ENCODE assay signal across 24 cellular contexts in the genomic region with DNA sequence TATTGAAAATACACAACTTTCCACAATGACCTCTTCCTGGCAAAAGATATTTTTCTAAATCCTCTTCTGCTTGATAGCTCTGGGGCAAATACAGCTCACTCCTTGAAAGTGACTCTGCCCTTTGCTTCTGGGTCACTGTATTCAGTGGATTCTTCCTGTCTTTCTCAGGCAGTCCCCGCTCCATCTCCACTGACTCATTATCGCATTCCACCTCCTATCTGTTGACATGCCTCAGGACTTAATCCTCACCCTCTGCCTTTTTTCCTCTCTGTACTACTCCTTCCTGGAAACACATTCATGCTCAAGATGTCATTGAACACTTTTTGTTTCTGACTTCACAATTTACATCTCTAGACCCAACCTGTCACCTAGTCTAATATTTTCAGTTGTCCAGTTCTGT. TPM values are rescaled to one million over a fixed set of nuclear protein-coding genes. Genes with fewer than 3 reads are reported as not detected.
DNase-seq lines count a peak whose midpoint lies in the region; ATAC-seq and TF ChIP-seq lines count a peak whose summit lies in the region.
"Had no signal": no experiment of that assay in that cellular context is flagged by ENCODE, and none has a peak within 500 bp of the region (broad histone marks: within the 10 kb centered on the region; RNA-seq: fewer than 3 reads in every experiment).

No MANE protein-coding gene starts in this region.

- POLR2A ChIA-PET in activated CD4-positive, alpha-beta memory T cell treated with anti-CD3 and anti-CD28 coated beads for 36 hours (lab: Charles Lee): no interaction called here

- no peak for TF ChIP-seq CTCF in choroid plexus epithelial cell (conservative IDR thresholded peaks at IDR 0.05; ENCODE audit: low read depth, low read length)
- TF ChIP-seq CTCF in heart left ventricle (IDR thresholded peaks at IDR 0.05): no peak
- no peak for TF ChIP-seq CTCF in tibial artery (IDR thresholded peaks at IDR 0.05)

- CTCF ChIA-PET in activated CD4-positive, alpha-beta memory T cell treated with anti-CD3 and anti-CD28 coated beads for 36 hours (lab: Charles Lee): no interaction called here

- no peaks in the 10 kb centered on the region for H3K4me1 ChIP-seq in heart left ventricle
- peaks cover 0 to 7% (median 3%) of the 10 kb centered on the region in 4 donors for H3K4me1 ChIP-seq in tibial artery
- H3K4me1 ChIP-seq: Caco-2, left ventricle myocardium inferior, upper lobe of right lung had no signal

- H3K9me3 ChIP-seq in heart left ventricle: no peaks in the 10 kb centered on the region
- H3K9me3 ChIP-seq in tibial artery: no peaks in the 10 kb centered on the region
- H3K9me3 ChIP-seq: Caco-2, left ventricle myocardium inferior, MG63, upper lobe of right lung had no signal

- no peaks in the 10 kb centered on the region for H3K36me3 Mint-ChIP-seq in activated CD4-positive, alpha-beta memory T cell treated with anti-CD3 and anti-CD28 coated beads for 36 hours
- H3K36me3 Mint-ChIP-seq: activated naive CD8-positive, alpha-beta T cell treated with anti-CD3 and anti-CD28 coated beads, Interleukin-2, amount 10 ng/mL, durations not matched to agents 7 days and 5 days; stimulated activated memory B cell treated with anti-CD40 and anti-IgM and Interleukin-4, amounts not matched to agents 10 μg/mL and 1 μg/mL and 100 μg/mL, for 72 hours had no signal

- H3K4me3 ChIP-seq in choroid plexus epithelial cell (ENCODE audit: low read depth, low read length): no peak overlapping the region
- H3K4me3 ChIP-seq in heart left ventricle: no peak overlapping the region
- H3K4me3 ChIP-seq in tibial artery: no peak overlapping the region
- H3K4me3 ChIP-seq: left ventricle myocardium inferior, MG63, SK-N-MC, smooth muscle cell, upper lobe of right lung had no signal

- no peaks in the 10 kb centered on the region for H3K9me3 Mint-ChIP-seq in activated CD4-positive, alpha-beta memory T cell treated with anti-CD3 and anti-CD28 coated beads for 36 hours
- H3K9me3 Mint-ChIP-seq: activated naive CD8-positive, alpha-beta T cell treated with anti-CD3 and anti-CD28 coated beads, Interleukin-2, amount 10 ng/mL, durations not matched to agents 7 days and 5 days; activated T-cell treated with anti-CD3 and anti-CD28 coated beads, Interleukin-2, amount 50 U/mL, for 4 hours; stimulated activated memory B cell treated with anti-CD40 and anti-IgM and Interleukin-4, amounts not matched to agents 10 μg/mL and 1 μg/mL and 100 μg/mL, for 72 hours had no signal

- H3K27ac Mint-ChIP-seq in activated CD4-positive, alpha-beta memory T cell treated with anti-CD3 and anti-CD28 coated beads for 36 hours: no peak overlapping the region
- H3K27ac Mint-ChIP-seq: activated naive CD8-positive, alpha-beta T cell treated with anti-CD3 and anti-CD28 coated beads, Interleukin-2, amount 10 ng/mL, durations not matched to agents 7 days and 5 days; stimulated activated memory B cell treated with anti-CD40 and anti-IgM and Interleukin-4, amounts not matched to agents 10 μg/mL and 1 μg/mL and 100 μg/mL, for 72 hours had no signal

- no peak for ATAC-seq in heart left ventricle
- ATAC-seq: activated T-cell treated with anti-CD3 and anti-CD28 coated beads, Interleukin-2, amount 50 U/mL, for 4 hours; stimulated activated memory B cell treated with anti-CD40 and anti-IgM and Interleukin-4, amounts not matched to agents 10 μg/mL and 1 μg/mL and 100 μg/mL, for 72 hours; upper lobe of right lung had no signal

- intact Hi-C loops in heart left ventricle (cut with DNase I) (no loop called here), tibial artery (cut with DNase I; ENCODE audit: low total_unique reads) (no loop called here)
- intact Hi-C loops in activated CD4-positive, alpha-beta memory T cell treated with anti-CD3 and anti-CD28 coated beads for 36 hours (cut with micrococcal nuclease): no loop called here

- H3K27ac ChIP-seq in heart left ventricle: no peak overlapping the region
- no peak overlapping the region for H3K27ac ChIP-seq in tibial artery
- H3K27ac ChIP-seq: left ventricle myocardium inferior, SK-N-MC, upper lobe of right lung had no signal

- H3K4me3 Mint-ChIP-seq in activated CD4-positive, alpha-beta memory T cell treated with anti-CD3 and anti-CD28 coated beads for 36 hours: no peak overlapping the region
- H3K4me3 Mint-ChIP-seq: activated naive CD8-positive, alpha-beta T cell treated with anti-CD3 and anti-CD28 coated beads, Interleukin-2, amount 10 ng/mL, durations not matched to agents 7 days and 5 days; activated T-cell treated with anti-CD3 and anti-CD28 coated beads, Interleukin-2, amount 50 U/mL, for 4 hours; stimulated activated memory B cell treated with anti-CD40 and anti-IgM and Interleukin-4, amounts not matched to agents 10 μg/mL and 1 μg/mL and 100 μg/mL, for 72 hours had no signal

- no peaks in the 10 kb centered on the region for H3K27me3 ChIP-seq in heart left ventricle
- no peaks in the 10 kb centered on the region for H3K27me3 ChIP-seq in tibial artery
- H3K27me3 ChIP-seq: MG63, upper lobe of right lung had no signal

- no peaks in the 10 kb centered on the region for H3K36me3 ChIP-seq in heart left ventricle
- no peaks in the 10 kb centered on the region for H3K36me3 ChIP-seq in tibial artery
- H3K36me3 ChIP-seq: left ventricle myocardium inferior, MG63, upper lobe of right lung had no signal

- H3K4me1 Mint-ChIP-seq in activated CD4-positive, alpha-beta memory T cell treated with anti-CD3 and anti-CD28 coated beads for 36 hours (ENCODE audit: low read depth): no peaks in the 10 kb centered on the region
- H3K4me1 Mint-ChIP-seq: activated naive CD8-positive, alpha-beta T cell treated with anti-CD3 and anti-CD28 coated beads, Interleukin-2, amount 10 ng/mL, durations not matched to agents 7 days and 5 days; stimulated activated memory B cell treated with anti-CD40 and anti-IgM and Interleukin-4, amounts not matched to agents 10 μg/mL and 1 μg/mL and 100 μg/mL, for 72 hours had no signal

- DNase-seq in EH (ENCODE audit: low read depth) (peak; percentile 86), M059J (ENCODE audit: low read depth) (peak; percentile 36), choroid plexus epithelial cell (ENCODE audit: low read depth) (peak; percentile 17), kidney tubule cell (ENCODE audit: low spot score) (peak; percentile 83), heart left ventricle (no peak), tibial artery (no peak)
- no peak for DNase-seq in stimulated activated CD4-positive, alpha-beta T cell treated with anti-CD3 and anti-CD28 coated beads, Interleukin-15, amount 100 ng/mL, for 24 hours
- no peak for DNase-seq in activated CD4-positive, alpha-beta memory T cell treated with anti-CD3 and anti-CD28 coated beads for 36 hours
- DNase-seq: activated CD4-positive, alpha-beta T cell treated with anti-CD3 and anti-CD28 coated beads, Interleukin-2, amount 50 U/mL, for 48 hours; activated naive CD8-positive, alpha-beta T cell treated with anti-CD3 and anti-CD28 coated beads, Interleukin-2, amount 10 ng/mL, durations not matched to agents 7 days and 5 days; activated T-cell treated with anti-CD3 and anti-CD28 coated beads, Interleukin-2, amount 50 U/mL, for 4 hours; erythroblast; hippocampal formation; left ventricle myocardium inferior; MG63; NCI-H187 treated with DMSO at 0.1 percent for 48 hours; NCI-H510A; upper lobe of right lung had no signal

- TF ChIP-seq POLR2A in heart left ventricle (IDR thresholded peaks at IDR 0.05): no peak

- no peaks in the 10 kb centered on the region for H3K27me3 Mint-ChIP-seq in activated CD4-positive, alpha-beta memory T cell treated with anti-CD3 and anti-CD28 coated beads for 36 hours
- H3K27me3 Mint-ChIP-seq: stimulated activated memory B cell treated with anti-CD40 and anti-IgM and Interleukin-4, amounts not matched to agents 10 μg/mL and 1 μg/mL and 100 μg/mL, for 72 hours had no signal

- 18 to 34% (median 24%) methylated on average over 2 of the region's 2 CpGs for WGBS in heart left ventricle, 4 donors

RNA-seq across cellular contexts. Expression of a gene that starts 8.4 kb away (rescaled TPM):
- not detected in 2 replicates for total RNA-seq in M059J (2014; rRNA removed; shearing (Covaris generic))
- total RNA-seq in heart left ventricle: 1 to 10 TPM in 8 of 9 donors, under 1 TPM in 1; 0.69 to 5.2 (median 2.1) TPM
- under 1 TPM; 0.04 to 0.32 TPM for polyA plus RNA-seq in heart left ventricle
- not detected for total RNA-seq in activated CD4-positive, alpha-beta memory T cell treated with anti-CD3 and anti-CD28 coated beads for 36 hours
- total RNA-seq: activated naive CD8-positive, alpha-beta T cell treated with anti-CD3 and anti-CD28 coated beads, Interleukin-2, amount 10 ng/mL, durations not matched to agents 7 days and 5 days; activated T-cell treated with anti-CD3 and anti-CD28 coated beads, Interleukin-2, amount 50 U/mL, for 4 hours; Caco-2; myocyte; smooth muscle cell had no signal
- polyA plus RNA-seq: AG04450, smooth muscle cell had no signal

Comparison
In these comparisons a context has a peak if more than half of its experiments do, and no peak if none do; other contexts are left out.
1. DNase-seq: peak in EH (single experiment), M059J (single experiment), choroid plexus epithelial cell (single experiment) and kidney tubule cell (single experiment); none in stimulated activated CD4-positive, alpha-beta T cell treated with anti-CD3 and anti-CD28 coated beads, Interleukin-15, amount 100 ng/mL, for 24 hours (single experiment), heart left ventricle (0 of 5), activated CD4-positive, alpha-beta memory T cell treated with anti-CD3 and anti-CD28 coated beads for 36 hours (single experiment) and tibial artery (0 of 2).